ENCODE assay signal across 8 cellular contexts in genomic region chr7:155490697-155491628, GRCh38. TPM values are rescaled to one million over a fixed set of nuclear protein-coding genes. Genes with fewer than 3 reads are reported as not detected.
DNase-seq lines count a peak whose midpoint lies in the region; ATAC-seq and TF ChIP-seq lines count a peak whose summit lies in the region.

No MANE protein-coding gene starts in this region.

- H3K4me3 ChIP-seq in adipocyte (ENCODE audit: low read length) (peak overlapping the region; percentile 76), BE2C (ENCODE audit: low read depth, low read length) (no peak overlapping the region)

- H3K9me3 ChIP-seq in adipocyte (ENCODE audit: control insufficient read depth, low read length) = no peaks in the 10 kb centered on the region
- no peaks in the 10 kb centered on the region for H3K9me3 ChIP-seq in BE2C

- ATAC-seq in GM19395 (IDR thresholded peaks at IDR 0.05; ENCODE audit: unreplicated experiment) (peak; percentile 96), HG03442 (IDR thresholded peaks at IDR 0.05; ENCODE audit: unreplicated experiment) (peak; percentile 95), left colon (peak; percentile 91)

- H3K27me3 ChIP-seq in adipocyte (replicated peaks; ENCODE audit: control insufficient read depth, insufficient read depth, low read length) (peaks cover 40% of the 10 kb centered on the region), BE2C (peaks cover 93% of the 10 kb centered on the region)

- H3K36me3 ChIP-seq in adipocyte (ENCODE audit: control insufficient read depth, insufficient read depth, low read length, severe bottlenecking) (no peaks in the 10 kb centered on the region), BE2C (no peaks in the 10 kb centered on the region)

- TF ChIP-seq CTCF in RWPE1 (conservative IDR thresholded peaks at IDR 0.05; ENCODE audit: low read depth) = no peak
- TF ChIP-seq CTCF in BE2C (IDR thresholded peaks at IDR 0.05; ENCODE audit: low read depth, low read length) = no peak

- POLR2A ChIA-PET in RWPE1 (lab: Yijun Ruan, JAX; ENCODE audit: low non-redundant PET) = no interaction called here

- peaks cover 5% of the 10 kb centered on the region for H3K4me1 ChIP-seq in adipocyte (ENCODE audit: control insufficient read depth, insufficient read depth, low read length)
- no peaks in the 10 kb centered on the region for H3K4me1 ChIP-seq in BE2C

- intact Hi-C loops in left colon (cut with DNase I, micrococcal nuclease) = no loop called here

- CTCF ChIA-PET in RWPE1 (lab: Yijun Ruan, JAX) = no interaction called here

- peak; percentile 31 for DNase-seq in D341Med (ENCODE audit: low spot score)
- DNase-seq in adipocyte (ENCODE audit: low read depth) = no peak
- DNase-seq in left colon = peak; percentile 62 to 70
- peak; percentile 52 for DNase-seq in stimulated activated CD8-positive, alpha-beta memory T cell treated with anti-CD3 and anti-CD28 coated beads, Interleukin-4, amount 100 ng/mL, for 48 hours
- DNase-seq in RWPE1 (ENCODE audit: low spot score) = no peak
- no peak for DNase-seq in BE2C

- H3K9ac ChIP-seq in adipocyte (ENCODE audit: low read length) = peak overlapping the region; percentile 29

- H3K27ac ChIP-seq in RWPE1 = no peak overlapping the region

RNA-seq across cellular contexts. Expression of gene EN2, which starts 33.0 kb away (rescaled TPM):
- not detected for total RNA-seq in left colon
- polyA plus RNA-seq in BE2C (2012; ENCODE audit: insufficient read depth, insufficient read length, low read depth) = not detected

RNA-seq across cellular contexts. Expression of gene CNPY1, which starts 55.4 kb away (rescaled TPM):
- not detected for total RNA-seq in left colon
- not detected for polyA plus RNA-seq in BE2C (2012; ENCODE audit: insufficient read depth, insufficient read length, low read depth)

Comparison
In these comparisons a context has a peak if more than half of its experiments do, and no peak if none do; other contexts are left out.
1. DNase-seq: peak in D341Med (single experiment), left colon (2 of 2) and stimulated activated CD8-positive, alpha-beta memory T cell treated with anti-CD3 and anti-CD28 coated beads, Interleukin-4, amount 100 ng/mL, for 48 hours (single experiment); none in adipocyte (single experiment), RWPE1 (single experiment) and BE2C (single experiment).
2. Peak in every context shown above with its lines, with median percentiles within 50 percentile points of each other: ATAC-seq.